In the genomic region with DNA sequence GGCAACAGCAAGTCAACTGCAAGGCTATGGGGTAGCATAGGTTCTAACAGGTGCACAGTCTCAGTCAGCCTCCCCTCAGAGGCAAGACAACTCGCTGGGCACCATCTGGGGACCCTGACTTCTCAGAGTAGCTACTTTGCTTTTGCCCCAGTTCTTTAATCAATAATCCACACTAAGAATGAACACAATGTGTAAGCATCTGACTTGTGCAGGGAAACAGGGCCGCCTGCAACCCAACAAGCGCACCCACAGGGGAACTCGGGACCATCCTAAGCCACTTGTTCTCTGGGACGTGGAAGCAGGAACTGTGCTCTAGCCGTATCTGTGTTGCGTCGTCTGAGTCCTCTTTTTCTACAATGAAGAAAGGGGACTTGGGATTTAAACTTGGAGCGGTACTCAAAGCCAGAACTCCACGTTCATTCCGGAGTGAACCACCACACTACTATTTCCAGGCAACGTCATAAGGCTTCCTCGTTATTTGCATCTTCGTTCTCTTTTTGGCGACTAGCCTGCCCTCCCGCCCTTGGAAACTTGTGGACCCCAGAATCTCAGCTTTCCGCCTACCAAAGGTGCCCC, we compare ENCODE assay signal across 9 cellular contexts. TPM values are rescaled to one million over a fixed set of nuclear protein-coding genes. Genes with fewer than 3 reads are reported as not detected.
A peak's percentile ranks its signal among the peaks of the same experiment; 100 is the strongest.
DNase-seq lines count a peak whose midpoint lies in the region; ATAC-seq and TF ChIP-seq lines count a peak whose summit lies in the region.
"Had no signal": no experiment of that assay in that cellular context is flagged by ENCODE, and none has a peak within 500 bp of the region (broad histone marks: within the 10 kb centered on the region; RNA-seq: fewer than 3 reads in every experiment).

No MANE protein-coding gene starts in this region.

- intact Hi-C loops in Right ventricle myocardium inferior (cut with DNase I) = loop anchor here (5.0 kb wide), 3 partner anchors 95 to 175 kb away; no protein-coding TSS in a partner anchor
- intact Hi-C loops in cardiac septum (cut with DNase I) = loop anchor here (10.0 kb wide), 1 partner anchor 53 kb away; no protein-coding TSS in a partner anchor
- intact Hi-C loops in vagina (cut with DNase I) = no loop called here

- H3K27me3 ChIP-seq in endodermal cell (ENCODE audit: control insufficient read depth, insufficient read depth, low read length, poor library complexity, severe bottlenecking) = peaks cover 29% of the 10 kb centered on the region
- H3K27me3 ChIP-seq in vagina = no peaks in the 10 kb centered on the region
- H3K27me3 ChIP-seq in BE2C = no peaks in the 10 kb centered on the region

- H3K9ac ChIP-seq in endodermal cell (ENCODE audit: extremely low read depth, low read length, poor library complexity, severe bottlenecking) = peak overlapping the region; percentile 67

- 18 to 27% methylated on average over 11 to 17 of the region's 17 CpGs for WGBS in endodermal cell (ENCODE audit: insufficient coverage in 1 of 2, insufficient read length in 1 of 2), 2 experiments

- H3K9me3 ChIP-seq in endodermal cell (ENCODE audit: control insufficient read depth, low read length) (no peaks in the 10 kb centered on the region), vagina (no peaks in the 10 kb centered on the region), BE2C (no peaks in the 10 kb centered on the region; the same call in 1 of the 2 replicates)

- H3K36me3 ChIP-seq in endodermal cell (ENCODE audit: control insufficient read depth, insufficient read depth, low read length) = no peaks in the 10 kb centered on the region
- H3K36me3 ChIP-seq in vagina = no peaks in the 10 kb centered on the region
- no peaks in the 10 kb centered on the region for H3K36me3 ChIP-seq in BE2C

- peaks cover 4% of the 10 kb centered on the region for H3K4me1 ChIP-seq in endodermal cell (ENCODE audit: control insufficient read depth, insufficient read depth, low read length)
- peaks cover 39% of the 10 kb centered on the region for H3K4me1 ChIP-seq in vagina
- H3K4me1 ChIP-seq in BE2C = no peaks in the 10 kb centered on the region

- peak overlapping the region; percentile 82 for H3K27ac Mint-ChIP-seq in endodermal cell

- H3K27ac ChIP-seq in endodermal cell (ENCODE audit: low read depth, low read length) (no peak overlapping the region), vagina (peak overlapping the region; percentile 93)

- TF ChIP-seq CTCF in endodermal cell (conservative IDR thresholded peaks at IDR 0.05) (no peak), vagina (IDR thresholded peaks at IDR 0.05) (no peak), BE2C (IDR thresholded peaks at IDR 0.05; ENCODE audit: low read depth, low read length) (no peak)

- H3K36me3 Mint-ChIP-seq in endodermal cell (ENCODE audit: low read depth) = no peaks in the 10 kb centered on the region

- peaks cover 28% of the 10 kb centered on the region for H3K27me3 Mint-ChIP-seq in endodermal cell (ENCODE audit: insufficient read depth)

- peaks cover 8% of the 10 kb centered on the region for H3K4me1 Mint-ChIP-seq in endodermal cell

- H3K4me3 Mint-ChIP-seq in endodermal cell = peak overlapping the region; percentile 86

- no peak for DNase-seq in Right ventricle myocardium inferior (ENCODE audit: missing footprints)
- no peak for DNase-seq in cardiac septum (ENCODE audit: low spot score)
- no peak for DNase-seq in endodermal cell
- DNase-seq in myocyte (ENCODE audit: low read depth) = peak; percentile 2
- DNase-seq in vagina (ENCODE audit: extremely low spot score in 2 of 2) = no peak
- DNase-seq in BE2C = no peak
- DNase-seq in HPDE6-E6E7 (ENCODE audit: extremely low spot score) = no peak

- ATAC-seq in Right ventricle myocardium inferior (peak; percentile 10), GM18867 (IDR thresholded peaks at IDR 0.05; ENCODE audit: unreplicated experiment) (no peak)

- no peaks in the 10 kb centered on the region for H3K9me3 Mint-ChIP-seq in endodermal cell

- TF ChIP-seq POLR2A in vagina (IDR thresholded peaks at IDR 0.05) = no peak

- peak overlapping the region; percentile 88 for H3K4me3 ChIP-seq in endodermal cell (ENCODE audit: low read length)
- peak overlapping the region; percentile 65 to 93 for H3K4me3 ChIP-seq in vagina
- H3K4me3 ChIP-seq in BE2C (ENCODE audit: low read depth, low read length) = no peak overlapping the region

RNA-seq across cellular contexts. Expression of gene MOB3B, which starts 1.8 kb away (rescaled TPM):
- total RNA-seq in Right ventricle myocardium inferior = 1.5 TPM
- total RNA-seq in cardiac septum = 0.51 TPM
- 1 to 10 TPM; 5.6 to 6.2 TPM for total RNA-seq in endodermal cell
- polyA plus RNA-seq in endodermal cell (2013, experiment 1 of 2) = 5.8 TPM
- 6.0 TPM for polyA plus RNA-seq in endodermal cell (2013, experiment 2 of 2)
- total RNA-seq in myocyte = not detected in 2 replicates
- polyA plus RNA-seq in myocyte (2012) = 0.01 TPM
- 11.0 TPM for total RNA-seq in vagina
- 0.49 TPM for polyA plus RNA-seq in BE2C (2012; ENCODE audit: insufficient read depth, insufficient read length, low read depth)

RNA-seq across cellular contexts. Expression of gene IFNK, which starts 3.7 kb away (rescaled TPM):
- total RNA-seq in Right ventricle myocardium inferior (not detected), cardiac septum (not detected), endodermal cell (not detected), myocyte (not detected in 2 replicates), vagina (not detected)
- not detected for polyA plus RNA-seq in endodermal cell (2013, experiment 1 of 2)
- not detected for polyA plus RNA-seq in endodermal cell (2013, experiment 2 of 2)
- polyA plus RNA-seq in myocyte (2012) = not detected
- polyA plus RNA-seq in BE2C (2012; ENCODE audit: insufficient read depth, insufficient read length, low read depth) = not detected
- total RNA-seq: Daoy had no signal

RNA-seq across cellular contexts. Expression of gene C9orf72, which starts 45.5 kb away (rescaled TPM):
- 18.7 TPM for total RNA-seq in Right ventricle myocardium inferior
- total RNA-seq in cardiac septum = 11.4 TPM
- 10 to 100 TPM; 19.4 to 26.4 TPM for total RNA-seq in endodermal cell
- polyA plus RNA-seq in endodermal cell (2013, experiment 1 of 2) = 30.0 TPM
- polyA plus RNA-seq in endodermal cell (2013, experiment 2 of 2) = 27.4 TPM
- 8.1 and 10.7 TPM in 2 replicates for total RNA-seq in myocyte
- 2.5 TPM for polyA plus RNA-seq in myocyte (2012)
- total RNA-seq in vagina = 18.7 TPM
- polyA plus RNA-seq in BE2C (2012; ENCODE audit: insufficient read depth, insufficient read length, low read depth) = 12.8 TPM
